12 cellular contexts compared by ENCODE assay signal in genomic region chr2:217398860-217399259, GRCh38.
DNase-seq lines count a peak whose midpoint lies in the region; ATAC-seq and TF ChIP-seq lines count a peak whose summit lies in the region.
"Had no signal": no experiment of that assay in that cellular context is flagged by ENCODE, and none has a peak within 500 bp of the region (broad histone marks: within the 10 kb centered on the region; RNA-seq: fewer than 3 reads in every experiment).

No MANE protein-coding gene starts in this region.

- H3K9me3 ChIP-seq in left ventricle myocardium inferior (replicated peaks), result no peaks in the 10 kb centered on the region
- H3K9me3 ChIP-seq: upper lobe of left lung had no signal

- H3K27me3 Mint-ChIP-seq in activated T-cell treated with anti-CD3 and anti-CD28 coated beads, Interleukin-2, amount 50 U/mL, for 4 hours (ENCODE audit: low read depth), result no peaks in the 10 kb centered on the region
- H3K27me3 Mint-ChIP-seq in activated T-cell treated with anti-CD3 and anti-CD28 coated beads, Interleukin-2, amount 50 U/mL, for 72 hours (ENCODE audit: low read depth), result no peaks in the 10 kb centered on the region
- no peaks in the 10 kb centered on the region for H3K27me3 Mint-ChIP-seq in stimulated activated naive CD8-positive, alpha-beta T cell treated with anti-CD3 and anti-CD28 coated beads, Interleukin-15, Interleukin-2, amounts not matched to agents 100 ng/mL and 50 ng/mL, for 24 hours

- H3K4me3 Mint-ChIP-seq in activated T-cell treated with anti-CD3 and anti-CD28 coated beads, Interleukin-2, amount 50 U/mL, for 4 hours, result peak overlapping the region; percentile 17
- H3K4me3 Mint-ChIP-seq in activated T-cell treated with anti-CD3 and anti-CD28 coated beads, Interleukin-2, amount 50 U/mL, for 72 hours, result peak overlapping the region in 1 of 2 donors; percentile 29
- no peak overlapping the region for H3K4me3 Mint-ChIP-seq in stimulated activated naive CD8-positive, alpha-beta T cell treated with anti-CD3 and anti-CD28 coated beads, Interleukin-15, Interleukin-2, amounts not matched to agents 100 ng/mL and 50 ng/mL, for 24 hours

- no peak for DNase-seq in activated T-cell treated with anti-CD3 and anti-CD28 coated beads, Interleukin-2, amount 50 U/mL, for 4 hours
- no peak for DNase-seq in activated T-cell treated with anti-CD3 and anti-CD28 coated beads, Interleukin-2, amount 50 U/mL, for 72 hours
- DNase-seq in SKM-1 treated with dmso at 0.1 percent for 144 hours (lab: John Stamatoyannopoulos, UW; ENCODE audit: unreplicated experiment) (peak; percentile 73), left ventricle myocardium inferior (peak; percentile 22), COR-L47 (lab: John Stamatoyannopoulos, UW) (no peak), NCI-H187 treated with DMSO at 0.1 percent for 48 hours (lab: John Stamatoyannopoulos, UW) (no peak)
- DNase-seq: NCI-H510A had no signal

- no peaks in the 10 kb centered on the region for H3K27me3 ChIP-seq in left ventricle myocardium inferior (ENCODE audit: low read depth)
- H3K27me3 ChIP-seq: upper lobe of left lung had no signal

- H3K4me3 ChIP-seq in left ventricle myocardium inferior, result no peak overlapping the region
- H3K4me3 ChIP-seq: skin epidermis, upper lobe of left lung had no signal

- H3K27ac Mint-ChIP-seq in activated T-cell treated with anti-CD3 and anti-CD28 coated beads, Interleukin-2, amount 50 U/mL, for 72 hours, result no peak overlapping the region
- H3K27ac Mint-ChIP-seq in stimulated activated naive CD8-positive, alpha-beta T cell treated with anti-CD3 and anti-CD28 coated beads, Interleukin-15, Interleukin-2, amounts not matched to agents 100 ng/mL and 50 ng/mL, for 24 hours, result peak overlapping the region; percentile 86

- H3K4me1 ChIP-seq in left ventricle myocardium inferior, result peaks cover 49% of the 10 kb centered on the region

- no peak for TF ChIP-seq CTCF in left ventricle myocardium inferior (IDR thresholded peaks at IDR 0.05; ENCODE audit: borderline replicate concordance)

- H3K36me3 ChIP-seq in left ventricle myocardium inferior, result no peaks in the 10 kb centered on the region
- H3K36me3 ChIP-seq: upper lobe of left lung had no signal

- ATAC-seq in activated T-cell treated with anti-CD3 and anti-CD28 coated beads, Interleukin-2, amount 50 U/mL, for 4 hours, result peak; percentile 4 to 34
- no peak for ATAC-seq in activated T-cell treated with anti-CD3 and anti-CD28 coated beads, Interleukin-2, amount 50 U/mL, for 72 hours (replicated peaks in 1 of 2)
- ATAC-seq in GM21825 (IDR thresholded peaks at IDR 0.05; ENCODE audit: unreplicated experiment), result no peak

- no peaks in the 10 kb centered on the region for H3K9me3 Mint-ChIP-seq in activated T-cell treated with anti-CD3 and anti-CD28 coated beads, Interleukin-2, amount 50 U/mL, for 4 hours
- H3K9me3 Mint-ChIP-seq in activated T-cell treated with anti-CD3 and anti-CD28 coated beads, Interleukin-2, amount 50 U/mL, for 72 hours, result peaks cover 1 to 3% of the 10 kb centered on the region in 2 donors
- peaks cover 8% of the 10 kb centered on the region for H3K9me3 Mint-ChIP-seq in stimulated activated naive CD8-positive, alpha-beta T cell treated with anti-CD3 and anti-CD28 coated beads, Interleukin-15, Interleukin-2, amounts not matched to agents 100 ng/mL and 50 ng/mL, for 24 hours

- H3K27ac ChIP-seq in left ventricle myocardium inferior (replicated peaks), result peak overlapping the region; percentile 41
- H3K27ac ChIP-seq: RWPE1, upper lobe of left lung had no signal

- intact Hi-C loops in left ventricle myocardium inferior (cut with micrococcal nuclease), result no loop called here

- H3K36me3 Mint-ChIP-seq in activated T-cell treated with anti-CD3 and anti-CD28 coated beads, Interleukin-2, amount 50 U/mL, for 4 hours (ENCODE audit: insufficient read depth), result no peaks in the 10 kb centered on the region
- H3K36me3 Mint-ChIP-seq in activated T-cell treated with anti-CD3 and anti-CD28 coated beads, Interleukin-2, amount 50 U/mL, for 72 hours (ENCODE audit: insufficient read depth in 2 of 2), result no peaks in the 10 kb centered on the region
- H3K36me3 Mint-ChIP-seq in stimulated activated naive CD8-positive, alpha-beta T cell treated with anti-CD3 and anti-CD28 coated beads, Interleukin-15, Interleukin-2, amounts not matched to agents 100 ng/mL and 50 ng/mL, for 24 hours (ENCODE audit: low read depth), result peaks cover 3% of the 10 kb centered on the region

- H3K4me1 Mint-ChIP-seq in activated T-cell treated with anti-CD3 and anti-CD28 coated beads, Interleukin-2, amount 50 U/mL, for 4 hours (ENCODE audit: low read depth), result peaks cover 11% of the 10 kb centered on the region
- peaks cover 8% of the 10 kb centered on the region for H3K4me1 Mint-ChIP-seq in activated T-cell treated with anti-CD3 and anti-CD28 coated beads, Interleukin-2, amount 50 U/mL, for 72 hours (ENCODE audit: low read depth)
- H3K4me1 Mint-ChIP-seq in stimulated activated naive CD8-positive, alpha-beta T cell treated with anti-CD3 and anti-CD28 coated beads, Interleukin-15, Interleukin-2, amounts not matched to agents 100 ng/mL and 50 ng/mL, for 24 hours (ENCODE audit: low read depth), result peaks cover 26% of the 10 kb centered on the region

Comparison
In these comparisons a context has a peak if more than half of its experiments do, and no peak if none do; other contexts are left out.
1. ATAC-seq: peak in activated T-cell treated with anti-CD3 and anti-CD28 coated beads, Interleukin-2, amount 50 U/mL, for 4 hours (2 of 2); none in activated T-cell treated with anti-CD3 and anti-CD28 coated beads, Interleukin-2, amount 50 U/mL, for 72 hours (0 of 2) and GM21825 (single experiment).
2. DNase-seq: peak in SKM-1 treated with dmso at 0.1 percent for 144 hours (single experiment) and left ventricle myocardium inferior (single experiment); none in activated T-cell treated with anti-CD3 and anti-CD28 coated beads, Interleukin-2, amount 50 U/mL, for 4 hours (single experiment), activated T-cell treated with anti-CD3 and anti-CD28 coated beads, Interleukin-2, amount 50 U/mL, for 72 hours (0 of 2), COR-L47 (single experiment) and NCI-H187 treated with DMSO at 0.1 percent for 48 hours (single experiment).